In genomic region chr13:44157614-44158013, GRCh38 we compare ENCODE assay signal across 17 cellular contexts.
DNase-seq lines count a peak whose midpoint lies in the region; ATAC-seq and TF ChIP-seq lines count a peak whose summit lies in the region.
"Had no signal": no experiment of that assay in that cellular context is flagged by ENCODE, and none has a peak within 500 bp of the region (broad histone marks: within the 10 kb centered on the region; RNA-seq: fewer than 3 reads in every experiment).

No MANE protein-coding gene starts in this region.

- no peak for TF ChIP-seq POLR2A in gastroesophageal sphincter (IDR thresholded peaks at IDR 0.05)

- H3K4me3 ChIP-seq in ascending aorta (no peak overlapping the region), gastroesophageal sphincter (no peak overlapping the region), skeletal muscle tissue (ENCODE audit: low read length in 3 of 3) (peak overlapping the region in 2 of 3 donors; percentile 1 to 14)

- H3K56ac ChIP-seq in H9 (ENCODE audit: insufficient read length, low read depth, low read length) = no peak overlapping the region

- no peak overlapping the region for H3K4ac ChIP-seq in H9 (ENCODE audit: low read depth, low read length)

- peak overlapping the region; percentile 59 for H3K23ac ChIP-seq in H9 (ENCODE audit: insufficient read length, low read depth, low read length)

- no peak overlapping the region for H4K8ac ChIP-seq in H9 (replicated peaks; ENCODE audit: insufficient read length, low read depth, low read length)

- H3K27ac Mint-ChIP-seq in H9 = no peak overlapping the region
- H3K27ac Mint-ChIP-seq: CD8-positive, alpha-beta T cell; HFFc6 had no signal

- H4K20me1 ChIP-seq in H9 (ENCODE audit: control insufficient read depth, insufficient read depth, insufficient read length) = no peaks in the 10 kb centered on the region

- DNase-seq in H9 (no peak), ascending aorta (ENCODE audit: low spot score in 2 of 2) (no peak), OCI-M1 (lab: John Stamatoyannopoulos, UW) (no peak), MV-4-11 (lab: John Stamatoyannopoulos, UW) (no peak)
- DNase-seq in stimulated activated CD4-positive, alpha-beta T cell treated with anti-CD3 and anti-CD28 coated beads, Interleukin-4, amount 100 ng/mL, for 4 hours = no peak
- no peak for DNase-seq in activated effector memory CD4-positive, alpha-beta T cell treated with Interleukin-2 at 50 U/mL for 16 hours
- DNase-seq: BE2C; CD8-positive, alpha-beta T cell; EL; GOT3; HFFc6; NCI-H1694; NCI-H345; NCI-H69 had no signal

- no peak overlapping the region for H3K4me2 ChIP-seq in H9 (ENCODE audit: insufficient read depth, insufficient read length, low read length)

- no peak overlapping the region for H4K5ac ChIP-seq in H9 (ENCODE audit: insufficient read length, low read depth, low read length)

- no peak overlapping the region for H4K91ac ChIP-seq in H9 (ENCODE audit: insufficient read length, low read depth, low read length)

- H3K79me1 ChIP-seq in H9 (ENCODE audit: insufficient read depth, low read depth, low read length, poor library complexity, severe bottlenecking) = no peaks in the 10 kb centered on the region

- H3K27ac ChIP-seq in H9 (ENCODE audit: insufficient read length, low read depth, low read length) (no peak overlapping the region), ascending aorta (peak overlapping the region; percentile 84 to 85), gastroesophageal sphincter (peak overlapping the region; percentile 76 to 84 (median 82)), skeletal muscle tissue (ENCODE audit: low read depth, low read length) (peak overlapping the region; percentile 59)
- H3K27ac ChIP-seq: HL-60 had no signal

- H3K36me3 ChIP-seq in ascending aorta (no peaks in the 10 kb centered on the region), gastroesophageal sphincter (no peaks in the 10 kb centered on the region), skeletal muscle tissue (ENCODE audit: control insufficient read depth in 3 of 3, insufficient read depth in 3 of 3, low read length in 3 of 3) (no peaks in the 10 kb centered on the region)
- H3K36me3 ChIP-seq: BE2C had no signal

- H2BK20ac ChIP-seq in H9 (ENCODE audit: low read depth, low read length, poor library complexity, severe bottlenecking) = no peak overlapping the region

- peaks cover 2% of the 10 kb centered on the region for H3K27me3 Mint-ChIP-seq in H9 (ENCODE audit: low read depth)

- WGBS in H9 (ENCODE audit: extremely low coverage, insufficient read length, low lambda C conversion rate) = no CpG with 5 or more reads among the region's 5 CpGs
- WGBS in gastroesophageal sphincter (ENCODE audit: low coverage in 1 of 2), 2 donors = 82% methylated on average over 3 of the region's 5 CpGs; no CpG with 5 or more reads in 1 of the 2 donors

- no peak overlapping the region for H3K14ac ChIP-seq in H9 (ENCODE audit: insufficient read depth, low read length)

- no peak overlapping the region for H2BK5ac ChIP-seq in H9 (ENCODE audit: insufficient read length, low read length)

- intact Hi-C loops in ascending aorta (cut with DNase I) = loop anchor here (2.0 to 10.0 kb wide), 2 partner anchors 67 to 1167 kb away; no protein-coding TSS in a partner anchor

- ATAC-seq in gastroesophageal sphincter = no peak
- ATAC-seq: CD8-positive, alpha-beta T cell had no signal

- H3K4me1 ChIP-seq in H9 (ENCODE audit: insufficient read depth, low read length) (no peaks in the 10 kb centered on the region), ascending aorta (peaks cover 9 to 59% of the 10 kb centered on the region in 2 donors), gastroesophageal sphincter (peaks cover 15 to 89% (median 30%) of the 10 kb centered on the region in 3 donors), skeletal muscle tissue (ENCODE audit: control insufficient read depth in 3 of 3, insufficient read depth in 3 of 3, low read length in 3 of 3) (peaks cover 66 to 74% (median 68%) of the 10 kb centered on the region in 3 donors)
- H3K4me1 ChIP-seq: BE2C had no signal

- no peaks in the 10 kb centered on the region for H3K79me2 ChIP-seq in H9 (ENCODE audit: insufficient read depth, low read length)

- no peak overlapping the region for H3K18ac ChIP-seq in H9 (ENCODE audit: insufficient read length, low read depth, low read length)

- no peak overlapping the region for H2BK15ac ChIP-seq in H9 (ENCODE audit: low read depth, low read length)

- no peak overlapping the region for H2AK5ac ChIP-seq in H9 (ENCODE audit: insufficient read length, low read length)

- H3K23me2 ChIP-seq in H9 (ENCODE audit: insufficient read length, low read depth, low read length, poor library complexity, severe bottlenecking) = no peaks in the 10 kb centered on the region

- no peak overlapping the region for H2BK120ac ChIP-seq in H9 (ENCODE audit: low read depth, low read length, poor library complexity, severe bottlenecking)

- H2AFZ ChIP-seq in H9 (ENCODE audit: low read length) = no peak overlapping the region

- H2BK12ac ChIP-seq in H9 (ENCODE audit: insufficient read length, low read depth, low read length) = no peak overlapping the region

- no peaks in the 10 kb centered on the region for H3K9me3 Mint-ChIP-seq in H9
- H3K9me3 Mint-ChIP-seq: CD8-positive, alpha-beta T cell; HFFc6 had no signal

- H3K9me3 ChIP-seq in H9 (ENCODE audit: control insufficient read depth, low read depth, low read length) (no peaks in the 10 kb centered on the region), ascending aorta (no peaks in the 10 kb centered on the region), gastroesophageal sphincter (no peaks in the 10 kb centered on the region), skeletal muscle tissue (ENCODE audit: control insufficient read depth in 3 of 3, low read length in 3 of 3) (no peaks in the 10 kb centered on the region)
- H3K9me3 ChIP-seq: BE2C had no signal

- TF ChIP-seq EP300 in gastroesophageal sphincter (IDR thresholded peaks at IDR 0.05) = no peak

- H3K4me1 Mint-ChIP-seq in H9 = peaks cover 6 to 7% of the 10 kb centered on the region in 2 experiments

- TF ChIP-seq CTCF in H9 (conservative IDR thresholded peaks at IDR 0.05) = no peak
- no peak for TF ChIP-seq CTCF in ascending aorta (IDR thresholded peaks at IDR 0.05)
- TF ChIP-seq CTCF in gastroesophageal sphincter (IDR thresholded peaks at IDR 0.05) = no peak

- no peak overlapping the region for H3T11ph ChIP-seq in H9 (ENCODE audit: low read length)

- H3K9ac ChIP-seq in H9 (ENCODE audit: extremely low read depth, insufficient read length, low read length) = no peak overlapping the region
- peak overlapping the region in 1 of 3 donors; percentile 36 for H3K9ac ChIP-seq in skeletal muscle tissue (ENCODE audit: low read depth in 1 of 3, low read length in 3 of 3)

- H3K4me3 Mint-ChIP-seq in H9 = no peak overlapping the region
- H3K4me3 Mint-ChIP-seq: CD8-positive, alpha-beta T cell; HFFc6 had no signal

- no peaks in the 10 kb centered on the region for H3K36me3 Mint-ChIP-seq in H9 (ENCODE audit: insufficient read depth in 1 of 3, low read depth in 3 of 3)
- H3K36me3 Mint-ChIP-seq: CD8-positive, alpha-beta T cell had no signal

- H3K27me3 ChIP-seq in H9 (ENCODE audit: insufficient read depth, low read length) = no peaks in the 10 kb centered on the region
- no peaks in the 10 kb centered on the region for H3K27me3 ChIP-seq in ascending aorta
- H3K27me3 ChIP-seq in gastroesophageal sphincter = no peaks in the 10 kb centered on the region
- H3K27me3 ChIP-seq in skeletal muscle tissue (ENCODE audit: control insufficient read depth in 3 of 3, insufficient read depth in 3 of 3, low read length in 3 of 3) = no peaks in the 10 kb centered on the region
- H3K27me3 ChIP-seq: BE2C had no signal

Comparison
In these comparisons a context has a peak if more than half of its experiments do, and no peak if none do; other contexts are left out.
1. H3K4me3 ChIP-seq: peak in skeletal muscle tissue (2 of 3); none in ascending aorta (0 of 2) and gastroesophageal sphincter (0 of 2).